ENCODE assay signal across 8 cellular contexts in the genomic region with DNA sequence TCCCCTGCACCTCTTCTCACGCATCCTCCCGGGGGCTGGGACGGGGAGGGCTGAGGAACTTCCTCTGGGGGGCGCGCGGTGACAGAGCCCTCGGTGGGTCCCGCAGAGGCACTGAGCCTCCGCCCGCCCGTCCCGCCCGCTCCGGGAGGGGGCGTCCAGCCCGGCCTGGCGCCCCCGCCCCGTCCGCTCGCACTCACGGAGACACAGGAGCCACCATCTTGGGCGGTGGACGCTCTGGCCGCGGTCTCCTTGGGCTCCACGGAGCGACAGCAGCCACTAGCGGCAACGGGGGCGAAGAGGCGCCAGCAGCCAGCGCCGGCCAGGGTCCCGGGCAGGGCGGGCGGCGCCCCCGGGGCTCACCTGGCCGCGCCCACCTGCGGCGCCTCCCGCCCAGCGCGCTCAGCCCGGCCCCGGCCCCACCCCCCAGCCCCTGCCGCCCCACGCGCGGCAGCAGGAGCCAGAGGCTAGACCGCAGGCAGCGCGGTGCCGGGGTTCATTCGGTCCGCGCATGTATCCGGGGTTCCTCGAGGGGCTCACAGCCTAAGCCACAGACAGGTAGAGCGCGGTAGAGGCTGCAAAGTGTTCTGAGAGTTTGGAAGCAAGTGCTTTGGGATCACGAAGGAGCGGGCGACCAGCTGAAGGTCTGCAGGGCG. TPM values are rescaled to one million over a fixed set of nuclear protein-coding genes. Genes with fewer than 3 reads are reported as not detected.
DNase-seq lines count a peak whose midpoint lies in the region; ATAC-seq and TF ChIP-seq lines count a peak whose summit lies in the region.

A gene (minus strand): TSS at position 242 of the 653 bp plus-strand sequence. CDS start 7,225 bp downstream, outside the sequence.

- H3K9ac ChIP-seq in IMR-90 (ENCODE audit: low read depth, low read length), result 0 out of 2 replicates have a peak within 1 kb of the TSS, but pooled peaks have one; percentile 7
- peak within 1 kb of the TSS; percentile 17; the same call in 1 of the 2 replicates for H3K9ac ChIP-seq in iPS-20b (ENCODE audit: low read depth, low read length)
- H3K9ac ChIP-seq in skeletal muscle satellite cell (ENCODE audit: low read depth, low read length), result peak within 1 kb of the TSS; percentile 65

- no TSS peak for BruUV-seq in IMR-90 (replicated peaks; lab: Mats Ljungman, UMichigan)

- no peak within 1 kb of the TSS for H4K91ac ChIP-seq in IMR-90 (ENCODE audit: insufficient read depth, low read depth, low read length)

- H3K23ac ChIP-seq in IMR-90 (ENCODE audit: low read depth, low read length), result no peak within 1 kb of the TSS

- no peaks in the 10 kb centered on the region for H3K9me1 ChIP-seq in IMR-90 (ENCODE audit: insufficient read depth, low read length)

- H3K4me3 ChIP-seq in IMR-90 (ENCODE audit: insufficient read depth, low read depth, low read length) (peak within 1 kb of the TSS; percentile 50), body of pancreas (peak within 1 kb of the TSS; percentile 8 to 42), iPS-20b (ENCODE audit: low read length) (peak within 1 kb of the TSS; percentile 77), skeletal muscle satellite cell (ENCODE audit: low read length) (peak within 1 kb of the TSS; percentile 68)

- H2BK5ac ChIP-seq in IMR-90 (ENCODE audit: low read depth, low read length, poor library complexity, severe bottlenecking), result no peak within 1 kb of the TSS

- CTCF ChIA-PET in IMR-90 (lab: Yijun Ruan, JAX), result interaction anchor here (1.0 kb wide), 1 partner anchor 9 kb away, joined by 3 read pairs; no protein-coding TSS in a partner anchor

- H3K14ac ChIP-seq in IMR-90 (replicated peaks; ENCODE audit: low read depth, low read length), result no peak within 1 kb of the TSS

- H3K9me3 ChIP-seq in IMR-90 (ENCODE audit: control insufficient read depth, insufficient read depth, low read length) (no peaks in the 10 kb centered on the region), body of pancreas (no peaks in the 10 kb centered on the region), iPS-20b (ENCODE audit: insufficient read depth, low read depth, low read length) (no peaks in the 10 kb centered on the region), skeletal muscle satellite cell (replicated peaks; ENCODE audit: low read length) (no peaks in the 10 kb centered on the region)

- H3K27me3 ChIP-seq in IMR-90 (ENCODE audit: control insufficient read depth, insufficient read depth, low read length) (peaks cover 70% of the 10 kb centered on the region), body of pancreas (no peaks in the 10 kb centered on the region), iPS-20b (ENCODE audit: insufficient read depth, low read length) (peaks cover 43% of the 10 kb centered on the region; the same call in 1 of the 2 replicates), skeletal muscle satellite cell (ENCODE audit: control insufficient read depth, insufficient read depth, low read length) (peaks cover 63% of the 10 kb centered on the region)

- intact Hi-C loops in IMR-90 (cut with micrococcal nuclease), result no loop called here
- intact Hi-C loops in body of pancreas (cut with DNase I), result no loop called here

- H3K18ac ChIP-seq in IMR-90 (ENCODE audit: low read depth, low read length), result no peak within 1 kb of the TSS

- no peak within 1 kb of the TSS for H2BK20ac ChIP-seq in IMR-90 (ENCODE audit: low read depth, low read length)

- peak within 1 kb of the TSS; percentile 69 for H3K4me2 ChIP-seq in IMR-90 (ENCODE audit: low read depth, low read length)
- peak within 1 kb of the TSS; percentile 82 for H3K4me2 ChIP-seq in skeletal muscle satellite cell (ENCODE audit: low read length)

- dilution Hi-C loops in IMR-90 (cut with HindIII; ENCODE audit: low sequenced_read_pairs, unreplicated experiment), result no loop called here

- H3K4me1 ChIP-seq in IMR-90 (ENCODE audit: control insufficient read depth, insufficient read depth, low read length), result 0 out of 2 replicates have a peak, but pooled peaks cover 1% of the 10 kb centered on the region
- peaks cover 23% of the 10 kb centered on the region for H3K4me1 ChIP-seq in body of pancreas
- H3K4me1 ChIP-seq in iPS-20b (ENCODE audit: insufficient read depth, low read length), result peaks cover 18% of the 10 kb centered on the region
- H3K4me1 ChIP-seq in skeletal muscle satellite cell (ENCODE audit: control insufficient read depth, insufficient read depth, low read length), result no peaks in the 10 kb centered on the region

- DNase-seq in ELR (ENCODE audit: low read depth), result peak; percentile 51
- DNase-seq in IMR-90, result no peak
- DNase-seq in body of pancreas, result peak; percentile 63 to 81 (median 73)
- DNase-seq in H4 (ENCODE audit: low spot score), result no peak

- H2AFZ ChIP-seq in IMR-90 (replicated peaks; ENCODE audit: low read length, poor library complexity), result peak within 1 kb of the TSS; percentile 85

- H3K36me3 ChIP-seq in IMR-90 (ENCODE audit: control insufficient read depth, insufficient read depth, low read length) (no peaks in the 10 kb centered on the region), body of pancreas (replicated peaks in 1 of 2; ENCODE audit: insufficient read depth in 1 of 2, low read depth in 2 of 2) (no peaks in the 10 kb centered on the region), iPS-20b (ENCODE audit: insufficient read depth, low read depth, low read length) (no peaks in the 10 kb centered on the region), skeletal muscle satellite cell (ENCODE audit: insufficient read depth, low read length) (no peaks in the 10 kb centered on the region)

- TF ChIP-seq POLR2A in IMR-90 (IDR thresholded peaks at IDR 0.05; ENCODE audit: low read depth, low read length) (no peak), body of pancreas (IDR thresholded peaks at IDR 0.05) (peak; percentile 22 to 36 (median 24))

- ATAC-seq in IMR-90 (ENCODE audit: low read depth) (peak; percentile 87), body of pancreas (peak; percentile 85), HG03196 (IDR thresholded peaks at IDR 0.05; ENCODE audit: unreplicated experiment) (no peak)

- peak within 1 kb of the TSS; percentile 67 for H3K4me3 Mint-ChIP-seq in T-helper 1 cell treated with Interleukin-12 subunit alpha and Interleukin-12 subunit beta and Interleukin-4 antibody, amounts not matched to agents 30 μg/mL and 1 μg/mL, for 36 hours

- no peak within 1 kb of the TSS for H2BK120ac ChIP-seq in IMR-90 (ENCODE audit: low read depth, low read length)

- H2AK9ac ChIP-seq in IMR-90 (replicated peaks; ENCODE audit: low read depth, low read length, poor library complexity), result peak within 1 kb of the TSS; percentile 42

- POLR2A ChIA-PET in IMR-90 (lab: Charles Lee; ENCODE audit: unreplicated experiment), result no interaction called here

- no peak within 1 kb of the TSS for H3K27ac Mint-ChIP-seq in T-helper 1 cell treated with Interleukin-12 subunit alpha and Interleukin-12 subunit beta and Interleukin-4 antibody, amounts not matched to agents 30 μg/mL and 1 μg/mL, for 36 hours

- WGBS in IMR-90 (ENCODE audit: extremely low coverage in 2 of 2, insufficient read length in 1 of 2), 2 experiments, result 0% methylated on average over 3 of the region's 67 CpGs; no CpG with 5 or more reads in 1 of the 2 experiments
- 0 to 2% methylated on average over 4 to 51 of the region's 67 CpGs for whole genome bisulfite sequencing in body of pancreas, 2 donors

- H3K4ac ChIP-seq in IMR-90 (ENCODE audit: low read depth, low read length), result no peak within 1 kb of the TSS

- no peaks in the 10 kb centered on the region for H3K79me1 ChIP-seq in IMR-90 (ENCODE audit: low read depth in 1 of 2, low read length in 2 of 2)

- no peaks in the 10 kb centered on the region for H3K9me3 Mint-ChIP-seq in T-helper 1 cell treated with Interleukin-12 subunit alpha and Interleukin-12 subunit beta and Interleukin-4 antibody, amounts not matched to agents 30 μg/mL and 1 μg/mL, for 36 hours

- in situ Hi-C loops in IMR-90 (cut with MboI; ENCODE audit: low sequenced_read_pairs), result no loop called here

- H4K20me1 ChIP-seq in IMR-90 (ENCODE audit: insufficient read depth, low read length), result no peaks in the 10 kb centered on the region

- no peak within 1 kb of the TSS for H2BK15ac ChIP-seq in IMR-90 (ENCODE audit: low read depth, low read length)

- H2AK5ac ChIP-seq in IMR-90 (ENCODE audit: low read depth, low read length), result no peak within 1 kb of the TSS; the same call in 1 of the 2 replicates

- no peak within 1 kb of the TSS for H3K56ac ChIP-seq in IMR-90 (ENCODE audit: extremely low read depth, insufficient read depth, low read length)

- H3K36me3 Mint-ChIP-seq in T-helper 1 cell treated with Interleukin-12 subunit alpha and Interleukin-12 subunit beta and Interleukin-4 antibody, amounts not matched to agents 30 μg/mL and 1 μg/mL, for 36 hours (ENCODE audit: low read depth), result no peaks in the 10 kb centered on the region

- TF ChIP-seq RAD21 in IMR-90 (IDR thresholded peaks at IDR 0.05; ENCODE audit: low read length), result peak; percentile 20; the same call in 1 of the 2 replicates

- TF ChIP-seq CTCF in IMR-90 (conservative IDR thresholded peaks at IDR 0.05; ENCODE audit: low read depth, low read length) (peak; percentile 42), body of pancreas (IDR thresholded peaks at IDR 0.05) (peak in 5 of 7 experiments; percentile 11 to 64 (median 38))

- peaks cover 4% of the 10 kb centered on the region for H3K4me1 Mint-ChIP-seq in T-helper 1 cell treated with Interleukin-12 subunit alpha and Interleukin-12 subunit beta and Interleukin-4 antibody, amounts not matched to agents 30 μg/mL and 1 μg/mL, for 36 hours (ENCODE audit: low read depth)

- H4K5ac ChIP-seq in IMR-90 (ENCODE audit: low read depth, low read length), result 0 out of 2 replicates have a peak within 1 kb of the TSS, but pooled peaks have one; percentile 33

- peak within 1 kb of the TSS in 1 of 2 experiments; percentile 25; a peak in 1 of 4 replicates for H4K8ac ChIP-seq in IMR-90 (ENCODE audit: low read depth in 2 of 2, low read length in 2 of 2)

- H3K27me3 Mint-ChIP-seq in T-helper 1 cell treated with Interleukin-12 subunit alpha and Interleukin-12 subunit beta and Interleukin-4 antibody, amounts not matched to agents 30 μg/mL and 1 μg/mL, for 36 hours (ENCODE audit: low read depth), result peaks cover 59% of the 10 kb centered on the region

- H3K27ac ChIP-seq in IMR-90 (ENCODE audit: insufficient read depth, low read length), result no peak within 1 kb of the TSS
- peak within 1 kb of the TSS; percentile 62 to 76 (median 71) for H3K27ac ChIP-seq in body of pancreas
- H3K27ac ChIP-seq in iPS-20b (ENCODE audit: low read length), result no peak within 1 kb of the TSS

TF ChIP-seq in IMR-90, 13 proteins besides CTCF, POLR2A, EP300 and RAD21 (continues in another document):
- TF ChIP-seq MAFK (IDR thresholded peaks at IDR 0.05; ENCODE audit: low read depth, low read length), result no peak

RNA-seq across cellular contexts. Expression of the gene that starts here (rescaled TPM):
- total RNA-seq in IMR-90 (2012; rRNA removed) (under 0.01 TPM in 1 of 2 replicates, not detected in the other), body of pancreas (1 to 10 TPM; 1.6 to 4.4 TPM)
- polyA plus RNA-seq in IMR-90 (2012; rRNA removed), result 0.03 and 0.07 TPM in 2 replicates
- polyA plus RNA-seq in IMR-90 (2012; cell fraction: cytosol; rRNA removed), result 0.06 and 0.10 TPM in 2 replicates
- 0.08 and 0.10 TPM in 2 replicates for polyA plus RNA-seq in IMR-90 (2012; cell fraction: nucleus; rRNA removed; ENCODE audit: low replicate concordance)
- total RNA-seq in skeletal muscle satellite cell (2012; rRNA removed), result under 0.01 TPM in 2 replicates
- 0.19 and 0.62 TPM in 2 replicates for total RNA-seq in H4 (2014; rRNA removed; shearing (Covaris generic))

Comparison
In these comparisons a context has a peak if more than half of its experiments do, and no peak if none do; other contexts are left out.
1. Peak in ATAC-seq, H3K4me3 ChIP-seq, H3K9ac ChIP-seq and H3K4me2 ChIP-seq in IMR-90; RNA of the gene not detected or under 1 TPM.
2. DNase-seq: peak in ELR (single experiment) and body of pancreas (4 of 4); none in IMR-90 (single experiment) and H4 (single experiment).
3. H3K27ac ChIP-seq: peak in body of pancreas (4 of 4); none in IMR-90 (single experiment) and iPS-20b (single experiment).
4. H3K4me3 ChIP-seq: peak in every context shown above with its lines; median percentile 77 in iPS-20b; 68 in skeletal muscle satellite cell; 50 in IMR-90; 25 in body of pancreas.
5. H3K9ac ChIP-seq: peak in every context shown above with its lines; median percentile 65 in skeletal muscle satellite cell; 17 in iPS-20b; 7 in IMR-90.